In genomic region chr7:66301249-66301648, GRCh38 we compare ENCODE assay signal across 22 cellular contexts.
A peak's percentile ranks its signal among the peaks of the same experiment; 100 is the strongest.
DNase-seq lines count a peak whose midpoint lies in the region; ATAC-seq and TF ChIP-seq lines count a peak whose summit lies in the region.
"Had no signal": no experiment of that assay in that cellular context is flagged by ENCODE, and none has a peak within 500 bp of the region (broad histone marks: within the 10 kb centered on the region; RNA-seq: fewer than 3 reads in every experiment).

No MANE protein-coding gene starts in this region.

- no peaks in the 10 kb centered on the region; the same call in 1 of the 2 replicates for H4K20me1 ChIP-seq in GM23338 (replicated peaks; ENCODE audit: insufficient read depth)
- H4K20me1 ChIP-seq in SK-N-SH (ENCODE audit: insufficient read depth): no peaks in the 10 kb centered on the region
- H4K20me1 ChIP-seq: BLaER1 had no signal

- no peak for TF ChIP-seq EP300 in SK-N-SH (IDR thresholded peaks at IDR 0.05; ENCODE audit: borderline replicate concordance in 1 of 2, low read depth in 1 of 2, low read length in 1 of 2)

- ATAC-seq in GM23338 (no peak), GM21723 (IDR thresholded peaks at IDR 0.05; ENCODE audit: unreplicated experiment) (no peak)
- no peak for ATAC-seq in stimulated activated naive B cell treated with anti-CD40 and anti-IgM and Interleukin-4, amounts not matched to agents 10 μg/mL and 1 μg/mL and 100 μg/mL, for 72 hours (replicated peaks)

- TF ChIP-seq CTCF in GM23338 (conservative IDR thresholded peaks at IDR 0.05; ENCODE audit: low read depth in 2 of 2) (no peak), fibroblast of pulmonary artery (IDR thresholded peaks at IDR 0.05; ENCODE audit: low read length, missing control alignments) (no peak), neutrophil (IDR thresholded peaks at IDR 0.05) (no peak), SK-N-SH (IDR thresholded peaks at IDR 0.05) (no peak), brain microvascular endothelial cell (IDR thresholded peaks at IDR 0.05; ENCODE audit: low read depth, low read length, missing control alignments) (no peak)

- H3K36me3 ChIP-seq in GM23338 (ENCODE audit: insufficient read depth) (no peaks in the 10 kb centered on the region), neutrophil (no peaks in the 10 kb centered on the region), SK-N-SH (replicated peaks in 1 of 2; ENCODE audit: control insufficient read depth in 1 of 2, insufficient read depth in 2 of 2, low read length in 1 of 2) (peaks cover 0 to 22% of the 10 kb centered on the region in 2 experiments), brain microvascular endothelial cell (replicated peaks) (no peaks in the 10 kb centered on the region)
- H3K36me3 ChIP-seq: MG63 had no signal

- DNase-seq in GM23338 (ENCODE audit: low spot score): no peak
- peak; percentile 36 for DNase-seq in NCI-H82 (lab: John Stamatoyannopoulos, UW)
- DNase-seq in fibroblast of pulmonary artery (ENCODE audit: low read depth): peak; percentile 66
- DNase-seq in stimulated activated naive B cell treated with anti-CD40 and anti-IgM and Interleukin-4, amounts not matched to agents 10 μg/mL and 1 μg/mL and 100 μg/mL, for 72 hours: no peak
- no peak for DNase-seq in SK-N-SH
- DNase-seq in brain microvascular endothelial cell: no peak
- DNase-seq: CD4-positive, CD25-positive, alpha-beta regulatory T cell; DMS153; H9; MG63; NCI-H1048; NCI-H1417 treated with DMSO at 0.1 percent for 48 hours; NCI-H1694 treated with DMSO at 0.1 percent for 48 hours; NCI-H2081; NCI-H524; Right ventricle myocardium superior; RPMI8226 had no signal

- peaks cover 12% of the 10 kb centered on the region; the same call in 2 of the 3 replicates for H3K36me3 Mint-ChIP-seq in GM23338 (ENCODE audit: low read depth)
- peaks cover 12 to 31% of the 10 kb centered on the region in 2 donors for H3K36me3 Mint-ChIP-seq in stimulated activated naive B cell treated with anti-CD40 and anti-IgM and Interleukin-4, amounts not matched to agents 10 μg/mL and 1 μg/mL and 100 μg/mL, for 72 hours
- H3K36me3 Mint-ChIP-seq: CD4-positive, CD25-positive, alpha-beta regulatory T cell had no signal

- peaks cover 19% of the 10 kb centered on the region for H3K4me1 Mint-ChIP-seq in GM23338
- peaks cover 4 to 8% of the 10 kb centered on the region in 2 donors for H3K4me1 Mint-ChIP-seq in stimulated activated naive B cell treated with anti-CD40 and anti-IgM and Interleukin-4, amounts not matched to agents 10 μg/mL and 1 μg/mL and 100 μg/mL, for 72 hours
- H3K4me1 Mint-ChIP-seq: CD4-positive, CD25-positive, alpha-beta regulatory T cell had no signal

- H3K4me3 ChIP-seq in GM23338 (no peak overlapping the region), fibroblast of pulmonary artery (replicated peaks; ENCODE audit: low read depth, low read length) (no peak overlapping the region), neutrophil (ENCODE audit: low read depth in 1 of 2, low read length in 1 of 2) (no peak overlapping the region), SK-N-SH (ENCODE audit: low read depth in 2 of 2, low read length in 1 of 2) (no peak overlapping the region), brain microvascular endothelial cell (ENCODE audit: low read depth, low read length) (no peak overlapping the region)
- H3K4me3 ChIP-seq: BLaER1, GM23248, MG63, SJSA1 had no signal

- 96% methylated on average over 2 of the region's 2 CpGs for WGBS in SK-N-SH (ENCODE audit: low lambda C conversion rate)

- POLR2A ChIA-PET in SK-N-SH (lab: Yijun Ruan, JAX): no interaction called here

- H3F3A ChIP-seq in GM23338 (replicated peaks; ENCODE audit: low read depth) (no peaks in the 10 kb centered on the region), SK-N-SH (replicated peaks; ENCODE audit: insufficient read depth) (peaks cover 3% of the 10 kb centered on the region)

- no peak overlapping the region for H3K4me3 Mint-ChIP-seq in GM23338
- no peak overlapping the region for H3K4me3 Mint-ChIP-seq in stimulated activated naive B cell treated with anti-CD40 and anti-IgM and Interleukin-4, amounts not matched to agents 10 μg/mL and 1 μg/mL and 100 μg/mL, for 72 hours
- H3K4me3 Mint-ChIP-seq: CD4-positive, CD25-positive, alpha-beta regulatory T cell; H9 had no signal

- CTCF ChIA-PET in SK-N-SH (lab: Yijun Ruan, JAX): interaction anchor here (1.6 kb wide), 1 partner anchor 37 kb away, joined by 4 read pairs; no protein-coding TSS in a partner anchor

- H3K4me2 ChIP-seq in GM23338 (peak overlapping the region; percentile 17), SK-N-SH (no peak overlapping the region)
- H3K4me2 ChIP-seq: BLaER1 had no signal

- TF ChIP-seq RAD21 in SK-N-SH (IDR thresholded peaks at IDR 0.05; ENCODE audit: low read length): no peak

- H3K4me1 ChIP-seq in GM23338 (ENCODE audit: insufficient read depth): peaks cover 25% of the 10 kb centered on the region
- H3K4me1 ChIP-seq in neutrophil (ENCODE audit: control insufficient read depth in 1 of 2, insufficient read depth in 1 of 2, low read depth in 1 of 2, low read length in 1 of 2): peaks cover 34 to 36% of the 10 kb centered on the region in 2 experiments
- H3K4me1 ChIP-seq in SK-N-SH (ENCODE audit: control insufficient read depth in 1 of 2, insufficient read depth in 2 of 2, low read depth in 1 of 2, low read length in 1 of 2): peaks cover 0 to 10% of the 10 kb centered on the region in 2 experiments; a peak in 2 of 4 replicates
- H3K4me1 ChIP-seq: BLaER1 had no signal

- no peaks in the 10 kb centered on the region for H3K79me2 ChIP-seq in GM23338 (replicated peaks; ENCODE audit: insufficient read depth)
- H3K79me2 ChIP-seq in SK-N-SH (ENCODE audit: insufficient read depth): peaks cover 29% of the 10 kb centered on the region

- H2AFZ ChIP-seq in GM23338 (no peak overlapping the region), SK-N-SH (ENCODE audit: low read depth) (no peak overlapping the region)
- H2AFZ ChIP-seq: GM23248 had no signal

- no peaks in the 10 kb centered on the region for H3K27me3 ChIP-seq in GM23338 (ENCODE audit: insufficient read depth)
- no peaks in the 10 kb centered on the region for H3K27me3 ChIP-seq in neutrophil
- no peaks in the 10 kb centered on the region for H3K27me3 ChIP-seq in SK-N-SH (ENCODE audit: insufficient read depth)
- no peaks in the 10 kb centered on the region for H3K27me3 ChIP-seq in brain microvascular endothelial cell (replicated peaks)
- H3K27me3 ChIP-seq: BLaER1, MG63, SJSA1 had no signal

- peaks cover 16% of the 10 kb centered on the region for H3K9me3 Mint-ChIP-seq in GM23338
- peaks cover 4 to 12% of the 10 kb centered on the region in 2 donors for H3K9me3 Mint-ChIP-seq in stimulated activated naive B cell treated with anti-CD40 and anti-IgM and Interleukin-4, amounts not matched to agents 10 μg/mL and 1 μg/mL and 100 μg/mL, for 72 hours

- no peaks in the 10 kb centered on the region for H3K27me3 Mint-ChIP-seq in GM23338 (ENCODE audit: insufficient read depth, low read depth, poor library complexity)
- no peaks in the 10 kb centered on the region for H3K27me3 Mint-ChIP-seq in stimulated activated naive B cell treated with anti-CD40 and anti-IgM and Interleukin-4, amounts not matched to agents 10 μg/mL and 1 μg/mL and 100 μg/mL, for 72 hours

- no peaks in the 10 kb centered on the region for H3K9me2 ChIP-seq in GM23338 (ENCODE audit: insufficient read depth)
- no peaks in the 10 kb centered on the region for H3K9me2 ChIP-seq in SK-N-SH

- H3K9me3 ChIP-seq in neutrophil (no peaks in the 10 kb centered on the region), SK-N-SH (peaks cover 27% of the 10 kb centered on the region)

- in situ Hi-C loops in brain microvascular endothelial cell (cut with HindIII; ENCODE audit: low pct_ligation_motif_present, low sequenced_read_pairs): no loop called here

- no peak overlapping the region for H3K9ac ChIP-seq in SK-N-SH
- H3K9ac ChIP-seq: BLaER1, GM23248 had no signal

- H3K27ac Mint-ChIP-seq in GM23338: peak overlapping the region; percentile 33; the same call in 1 of the 2 replicates
- H3K27ac Mint-ChIP-seq in stimulated activated naive B cell treated with anti-CD40 and anti-IgM and Interleukin-4, amounts not matched to agents 10 μg/mL and 1 μg/mL and 100 μg/mL, for 72 hours: no peak overlapping the region
- H3K27ac Mint-ChIP-seq: CD4-positive, CD25-positive, alpha-beta regulatory T cell had no signal

- no peak overlapping the region for H3K27ac ChIP-seq in GM23338 (ENCODE audit: low read depth)
- peak overlapping the region; percentile 55 for H3K27ac ChIP-seq in neutrophil
- H3K27ac ChIP-seq in SK-N-SH (ENCODE audit: low read depth in 2 of 2, low read length in 1 of 2): no peak overlapping the region
- H3K27ac ChIP-seq in brain microvascular endothelial cell: no peak overlapping the region
- H3K27ac ChIP-seq: BLaER1, GM23248, SJSA1 had no signal

TF ChIP-seq in GM23338, 12 proteins besides CTCF, POLR2A, EP300 and RAD21 (continues in another document):
- TF ChIP-seq ZNF331 (CRISPR knock-in tag; IDR thresholded peaks at IDR 0.05; ENCODE audit: low read depth): no peak

TF ChIP-seq in SK-N-SH, 30 proteins besides CTCF, POLR2A, EP300 and RAD21:
- TF ChIP-seq GATA2 (CRISPR knock-in tag; IDR thresholded peaks at IDR 0.05): no peak
- TF ChIP-seq, protein P1, sequence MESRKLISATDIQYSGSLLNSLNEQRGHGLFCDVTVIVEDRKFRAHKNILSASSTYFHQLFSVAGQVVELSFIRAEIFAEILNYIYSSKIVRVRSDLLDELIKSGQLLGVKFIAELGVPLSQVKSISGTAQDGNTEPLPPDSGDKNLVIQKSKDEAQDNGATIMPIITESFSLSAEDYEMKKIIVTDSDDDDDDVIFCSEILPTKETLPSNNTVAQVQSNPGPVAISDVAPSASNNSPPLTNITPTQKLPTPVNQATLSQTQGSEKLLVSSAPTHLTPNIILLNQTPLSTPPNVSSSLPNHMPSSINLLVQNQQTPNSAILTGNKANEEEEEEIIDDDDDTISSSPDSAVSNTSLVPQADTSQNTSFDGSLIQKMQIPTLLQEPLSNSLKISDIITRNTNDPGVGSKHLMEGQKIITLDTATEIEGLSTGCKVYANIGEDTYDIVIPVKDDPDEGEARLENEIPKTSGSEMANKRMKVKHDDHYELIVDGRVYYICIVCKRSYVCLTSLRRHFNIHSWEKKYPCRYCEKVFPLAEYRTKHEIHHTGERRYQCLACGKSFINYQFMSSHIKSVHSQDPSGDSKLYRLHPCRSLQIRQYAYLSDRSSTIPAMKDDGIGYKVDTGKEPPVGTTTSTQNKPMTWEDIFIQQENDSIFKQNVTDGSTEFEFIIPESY (IDR thresholded peaks at IDR 0.05; ENCODE audit: borderline replicate concordance, low read depth): no peak

Comparison
In these comparisons a context has a peak if more than half of its experiments do, and no peak if none do; other contexts are left out.
1. DNase-seq: peak in NCI-H82 (single experiment) and fibroblast of pulmonary artery (single experiment); none in GM23338 (single experiment), stimulated activated naive B cell treated with anti-CD40 and anti-IgM and Interleukin-4, amounts not matched to agents 10 μg/mL and 1 μg/mL and 100 μg/mL, for 72 hours (single experiment), SK-N-SH (single experiment) and brain microvascular endothelial cell (single experiment).